In the genomic region with DNA sequence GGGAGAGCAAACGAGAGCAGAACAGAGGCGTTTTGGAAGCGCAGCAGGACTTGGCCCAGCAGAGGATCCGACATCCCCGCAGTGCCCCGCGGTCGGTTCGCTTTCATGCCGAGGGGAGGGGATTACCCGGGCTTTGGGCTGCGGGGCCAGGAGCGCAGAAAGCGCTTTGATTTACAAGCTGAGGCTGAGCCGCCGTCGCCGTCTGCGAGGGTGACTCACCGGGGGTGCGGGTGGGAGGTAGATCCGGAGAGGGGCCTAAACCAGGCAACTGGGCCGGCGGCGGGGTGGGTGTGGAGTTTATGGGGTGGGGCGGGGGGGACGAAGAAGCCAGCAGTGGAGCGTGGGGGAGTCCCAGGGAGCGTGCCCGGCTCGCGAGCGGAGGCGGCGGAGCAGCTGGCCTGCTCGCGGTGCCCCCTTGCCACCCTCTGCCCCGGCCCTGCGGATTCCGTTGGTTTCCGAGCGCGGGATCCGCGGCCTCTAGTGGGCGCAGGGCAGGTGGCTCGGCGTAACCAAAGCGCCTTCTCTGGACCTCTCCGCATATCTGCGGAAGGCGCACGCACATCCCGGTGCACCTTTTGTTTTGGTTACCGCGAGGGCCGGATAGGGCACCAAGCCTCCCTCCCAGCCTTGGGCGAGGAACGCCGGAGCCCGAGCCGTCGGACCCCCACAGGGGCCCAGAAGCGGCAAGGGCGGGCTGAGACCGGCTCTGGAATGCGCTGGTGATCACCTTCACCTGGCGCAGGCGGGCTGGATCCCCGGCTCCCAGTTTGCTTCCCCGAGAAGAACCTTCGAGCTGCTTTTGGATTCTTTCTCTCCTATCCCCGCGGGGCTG, we compare ENCODE assay signal across 1 cellular context.
TF ChIP-seq lines count a peak whose summit lies in the region.

No MANE protein-coding gene starts in this region.

TF ChIP-seq in HepG2, 621 proteins besides CTCF, POLR2A, EP300 and RAD21 (continued from another document and continues in another):
- TF ChIP-seq, protein P1, sequence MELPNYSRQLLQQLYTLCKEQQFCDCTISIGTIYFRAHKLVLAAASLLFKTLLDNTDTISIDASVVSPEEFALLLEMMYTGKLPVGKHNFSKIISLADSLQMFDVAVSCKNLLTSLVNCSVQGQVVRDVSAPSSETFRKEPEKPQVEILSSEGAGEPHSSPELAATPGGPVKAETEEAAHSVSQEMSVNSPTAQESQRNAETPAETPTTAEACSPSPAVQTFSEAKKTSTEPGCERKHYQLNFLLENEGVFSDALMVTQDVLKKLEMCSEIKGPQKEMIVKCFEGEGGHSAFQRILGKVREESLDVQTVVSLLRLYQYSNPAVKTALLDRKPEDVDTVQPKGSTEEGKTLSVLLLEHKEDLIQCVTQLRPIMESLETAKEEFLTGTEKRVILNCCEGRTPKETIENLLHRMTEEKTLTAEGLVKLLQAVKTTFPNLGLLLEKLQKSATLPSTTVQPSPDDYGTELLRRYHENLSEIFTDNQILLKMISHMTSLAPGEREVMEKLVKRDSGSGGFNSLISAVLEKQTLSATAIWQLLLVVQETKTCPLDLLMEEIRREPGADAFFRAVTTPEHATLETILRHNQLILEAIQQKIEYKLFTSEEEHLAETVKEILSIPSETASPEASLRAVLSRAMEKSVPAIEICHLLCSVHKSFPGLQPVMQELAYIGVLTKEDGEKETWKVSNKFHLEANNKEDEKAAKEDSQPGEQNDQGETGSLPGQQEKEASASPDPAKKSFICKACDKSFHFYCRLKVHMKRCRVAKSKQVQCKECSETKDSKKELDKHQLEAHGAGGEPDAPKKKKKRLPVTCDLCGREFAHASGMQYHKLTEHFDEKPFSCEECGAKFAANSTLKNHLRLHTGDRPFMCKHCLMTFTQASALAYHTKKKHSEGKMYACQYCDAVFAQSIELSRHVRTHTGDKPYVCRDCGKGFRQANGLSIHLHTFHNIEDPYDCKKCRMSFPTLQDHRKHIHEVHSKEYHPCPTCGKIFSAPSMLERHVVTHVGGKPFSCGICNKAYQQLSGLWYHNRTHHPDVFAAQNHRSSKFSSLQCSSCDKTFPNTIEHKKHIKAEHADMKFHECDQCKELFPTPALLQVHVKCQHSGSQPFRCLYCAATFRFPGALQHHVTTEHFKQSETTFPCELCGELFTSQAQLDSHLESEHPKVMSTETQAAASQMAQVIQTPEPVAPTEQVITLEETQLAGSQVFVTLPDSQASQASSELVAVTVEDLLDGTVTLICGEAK (IDR thresholded peaks at IDR 0.05), result no peak
- TF ChIP-seq, protein P1 (CRISPR knock-in tag; IDR thresholded peaks at IDR 0.05), result no peak
- TF ChIP-seq NBN (conservative IDR thresholded peaks at IDR 0.05) (no peak), SP1 (IDR thresholded peaks at IDR 0.05) (no peak), SP1 (CRISPR knock-in tag; IDR thresholded peaks at IDR 0.05) (no peak), NCOA1 (CRISPR knock-in tag; IDR thresholded peaks at IDR 0.05) (peak; percentile 52; the same call in 1 of the 2 replicates), TCF7 (IDR thresholded peaks at IDR 0.05; ENCODE audit: low read depth) (peak; percentile 70), NONO (IDR thresholded peaks at IDR 0.05) (no peak), NONO (CRISPR knock-in tag; conservative IDR thresholded peaks at IDR 0.05) (peak; percentile 63; the same call in 1 of the 2 replicates), ZBTB20 (CRISPR knock-in tag; IDR thresholded peaks at IDR 0.05; ENCODE audit: borderline replicate concordance, low read depth) (peak; percentile 19; the same call in 1 of the 2 replicates), ZSCAN30 (CRISPR knock-in tag; IDR thresholded peaks at IDR 0.05) (no peak), REPIN1 (CRISPR knock-in tag; IDR thresholded peaks at IDR 0.05; ENCODE audit: borderline replicate concordance, low read depth) (no peak), SALL2 (CRISPR knock-in tag; IDR thresholded peaks at IDR 0.05) (no peak; the same call in 1 of the 2 replicates), FOXP1 (IDR thresholded peaks at IDR 0.05) (no peak), FOXP1 (CRISPR knock-in tag; IDR thresholded peaks at IDR 0.05) (no peak), FOSL1 (CRISPR knock-in tag; IDR thresholded peaks at IDR 0.05; ENCODE audit: borderline replicate concordance) (peak; percentile 61; the same call in 1 of the 2 replicates), MED1 (CRISPR knock-in tag; IDR thresholded peaks at IDR 0.05) (peak; percentile 35; the same call in 1 of the 2 replicates), KDM5B (CRISPR knock-in tag; IDR thresholded peaks at IDR 0.05; ENCODE audit: borderline replicate concordance) (peak; percentile 67; the same call in 1 of the 2 replicates), DMAP1 (CRISPR knock-in tag; IDR thresholded peaks at IDR 0.05) (no peak), ZNF607 (CRISPR knock-in tag; IDR thresholded peaks at IDR 0.05; ENCODE audit: borderline replicate concordance) (0 out of 2 replicates have a peak, but pooled peaks have one; percentile 26)
- TF ChIP-seq, protein P2, sequence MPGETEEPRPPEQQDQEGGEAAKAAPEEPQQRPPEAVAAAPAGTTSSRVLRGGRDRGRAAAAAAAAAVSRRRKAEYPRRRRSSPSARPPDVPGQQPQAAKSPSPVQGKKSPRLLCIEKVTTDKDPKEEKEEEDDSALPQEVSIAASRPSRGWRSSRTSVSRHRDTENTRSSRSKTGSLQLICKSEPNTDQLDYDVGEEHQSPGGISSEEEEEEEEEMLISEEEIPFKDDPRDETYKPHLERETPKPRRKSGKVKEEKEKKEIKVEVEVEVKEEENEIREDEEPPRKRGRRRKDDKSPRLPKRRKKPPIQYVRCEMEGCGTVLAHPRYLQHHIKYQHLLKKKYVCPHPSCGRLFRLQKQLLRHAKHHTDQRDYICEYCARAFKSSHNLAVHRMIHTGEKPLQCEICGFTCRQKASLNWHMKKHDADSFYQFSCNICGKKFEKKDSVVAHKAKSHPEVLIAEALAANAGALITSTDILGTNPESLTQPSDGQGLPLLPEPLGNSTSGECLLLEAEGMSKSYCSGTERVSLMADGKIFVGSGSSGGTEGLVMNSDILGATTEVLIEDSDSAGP (CRISPR knock-in tag; IDR thresholded peaks at IDR 0.05; ENCODE audit: borderline replicate concordance), result peak; percentile 63
- TF ChIP-seq, protein P3, sequence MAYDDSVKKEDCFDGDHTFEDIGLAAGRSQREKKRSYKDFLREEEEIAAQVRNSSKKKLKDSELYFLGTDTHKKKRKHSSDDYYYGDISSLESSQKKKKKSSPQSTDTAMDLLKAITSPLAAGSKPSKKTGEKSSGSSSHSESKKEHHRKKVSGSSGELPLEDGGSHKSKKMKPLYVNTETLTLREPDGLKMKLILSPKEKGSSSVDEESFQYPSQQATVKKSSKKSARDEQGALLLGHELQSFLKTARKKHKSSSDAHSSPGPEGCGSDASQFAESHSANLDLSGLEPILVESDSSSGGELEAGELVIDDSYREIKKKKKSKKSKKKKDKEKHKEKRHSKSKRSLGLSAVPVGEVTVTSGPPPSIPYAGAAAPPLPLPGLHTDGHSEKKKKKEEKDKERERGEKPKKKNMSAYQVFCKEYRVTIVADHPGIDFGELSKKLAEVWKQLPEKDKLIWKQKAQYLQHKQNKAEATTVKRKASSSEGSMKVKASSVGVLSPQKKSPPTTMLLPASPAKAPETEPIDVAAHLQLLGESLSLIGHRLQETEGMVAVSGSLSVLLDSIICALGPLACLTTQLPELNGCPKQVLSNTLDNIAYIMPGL (CRISPR knock-in tag; IDR thresholded peaks at IDR 0.05; ENCODE audit: borderline replicate concordance in 1 of 2, low read depth in 1 of 2), result peak; percentile 75 to 87
- TF ChIP-seq, protein P4, sequence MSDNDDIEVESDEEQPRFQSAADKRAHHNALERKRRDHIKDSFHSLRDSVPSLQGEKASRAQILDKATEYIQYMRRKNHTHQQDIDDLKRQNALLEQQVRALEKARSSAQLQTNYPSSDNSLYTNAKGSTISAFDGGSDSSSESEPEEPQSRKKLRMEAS (IDR thresholded peaks at IDR 0.05), result 0 out of 2 replicates have a peak, but pooled peaks have one; percentile 38
- TF ChIP-seq, protein P5, sequence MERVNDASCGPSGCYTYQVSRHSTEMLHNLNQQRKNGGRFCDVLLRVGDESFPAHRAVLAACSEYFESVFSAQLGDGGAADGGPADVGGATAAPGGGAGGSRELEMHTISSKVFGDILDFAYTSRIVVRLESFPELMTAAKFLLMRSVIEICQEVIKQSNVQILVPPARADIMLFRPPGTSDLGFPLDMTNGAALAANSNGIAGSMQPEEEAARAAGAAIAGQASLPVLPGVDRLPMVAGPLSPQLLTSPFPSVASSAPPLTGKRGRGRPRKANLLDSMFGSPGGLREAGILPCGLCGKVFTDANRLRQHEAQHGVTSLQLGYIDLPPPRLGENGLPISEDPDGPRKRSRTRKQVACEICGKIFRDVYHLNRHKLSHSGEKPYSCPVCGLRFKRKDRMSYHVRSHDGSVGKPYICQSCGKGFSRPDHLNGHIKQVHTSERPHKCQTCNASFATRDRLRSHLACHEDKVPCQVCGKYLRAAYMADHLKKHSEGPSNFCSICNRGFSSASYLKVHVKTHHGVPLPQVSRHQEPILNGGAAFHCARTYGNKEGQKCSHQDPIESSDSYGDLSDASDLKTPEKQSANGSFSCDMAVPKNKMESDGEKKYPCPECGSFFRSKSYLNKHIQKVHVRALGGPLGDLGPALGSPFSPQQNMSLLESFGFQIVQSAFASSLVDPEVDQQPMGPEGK (CRISPR knock-in tag; IDR thresholded peaks at IDR 0.05), result peak; percentile 82
- TF ChIP-seq, protein P6, sequence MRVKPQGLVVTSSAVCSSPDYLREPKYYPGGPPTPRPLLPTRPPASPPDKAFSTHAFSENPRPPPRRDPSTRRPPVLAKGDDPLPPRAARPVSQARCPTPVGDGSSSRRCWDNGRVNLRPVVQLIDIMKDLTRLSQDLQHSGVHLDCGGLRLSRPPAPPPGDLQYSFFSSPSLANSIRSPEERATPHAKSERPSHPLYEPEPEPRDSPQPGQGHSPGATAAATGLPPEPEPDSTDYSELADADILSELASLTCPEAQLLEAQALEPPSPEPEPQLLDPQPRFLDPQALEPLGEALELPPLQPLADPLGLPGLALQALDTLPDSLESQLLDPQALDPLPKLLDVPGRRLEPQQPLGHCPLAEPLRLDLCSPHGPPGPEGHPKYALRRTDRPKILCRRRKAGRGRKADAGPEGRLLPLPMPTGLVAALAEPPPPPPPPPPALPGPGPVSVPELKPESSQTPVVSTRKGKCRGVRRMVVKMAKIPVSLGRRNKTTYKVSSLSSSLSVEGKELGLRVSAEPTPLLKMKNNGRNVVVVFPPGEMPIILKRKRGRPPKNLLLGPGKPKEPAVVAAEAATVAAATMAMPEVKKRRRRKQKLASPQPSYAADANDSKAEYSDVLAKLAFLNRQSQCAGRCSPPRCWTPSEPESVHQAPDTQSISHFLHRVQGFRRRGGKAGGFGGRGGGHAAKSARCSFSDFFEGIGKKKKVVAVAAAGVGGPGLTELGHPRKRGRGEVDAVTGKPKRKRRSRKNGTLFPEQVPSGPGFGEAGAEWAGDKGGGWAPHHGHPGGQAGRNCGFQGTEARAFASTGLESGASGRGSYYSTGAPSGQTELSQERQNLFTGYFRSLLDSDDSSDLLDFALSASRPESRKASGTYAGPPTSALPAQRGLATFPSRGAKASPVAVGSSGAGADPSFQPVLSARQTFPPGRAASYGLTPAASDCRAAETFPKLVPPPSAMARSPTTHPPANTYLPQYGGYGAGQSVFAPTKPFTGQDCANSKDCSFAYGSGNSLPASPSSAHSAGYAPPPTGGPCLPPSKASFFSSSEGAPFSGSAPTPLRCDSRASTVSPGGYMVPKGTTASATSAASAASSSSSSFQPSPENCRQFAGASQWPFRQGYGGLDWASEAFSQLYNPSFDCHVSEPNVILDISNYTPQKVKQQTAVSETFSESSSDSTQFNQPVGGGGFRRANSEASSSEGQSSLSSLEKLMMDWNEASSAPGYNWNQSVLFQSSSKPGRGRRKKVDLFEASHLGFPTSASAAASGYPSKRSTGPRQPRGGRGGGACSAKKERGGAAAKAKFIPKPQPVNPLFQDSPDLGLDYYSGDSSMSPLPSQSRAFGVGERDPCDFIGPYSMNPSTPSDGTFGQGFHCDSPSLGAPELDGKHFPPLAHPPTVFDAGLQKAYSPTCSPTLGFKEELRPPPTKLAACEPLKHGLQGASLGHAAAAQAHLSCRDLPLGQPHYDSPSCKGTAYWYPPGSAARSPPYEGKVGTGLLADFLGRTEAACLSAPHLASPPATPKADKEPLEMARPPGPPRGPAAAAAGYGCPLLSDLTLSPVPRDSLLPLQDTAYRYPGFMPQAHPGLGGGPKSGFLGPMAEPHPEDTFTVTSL (CRISPR knock-in tag; IDR thresholded peaks at IDR 0.05; ENCODE audit: borderline replicate concordance), result peak; percentile 62; the same call in 1 of the 2 replicates
